1 cellular context compared by ENCODE assay signal in genomic region chr7:47088329-47089067, GRCh38.
TF ChIP-seq lines count a peak whose summit lies in the region.

No MANE protein-coding gene starts in this region.

TF ChIP-seq in HepG2, 621 proteins besides CTCF, POLR2A, EP300 and RAD21 (continued from another document):
- TF ChIP-seq ZNF687 (CRISPR knock-in tag; IDR thresholded peaks at IDR 0.05) (0 out of 2 replicates have a peak, but pooled peaks have one; percentile 15), SP5 (CRISPR knock-in tag; IDR thresholded peaks at IDR 0.05; ENCODE audit: borderline replicate concordance, low read depth) (no peak), ZNF460 (CRISPR knock-in tag; IDR thresholded peaks at IDR 0.05; ENCODE audit: borderline replicate concordance) (no peak), ZBTB7B (CRISPR knock-in tag; IDR thresholded peaks at IDR 0.05) (0 out of 2 replicates have a peak, but pooled peaks have one; percentile 40), JDP2 (CRISPR knock-in tag; IDR thresholded peaks at IDR 0.05; ENCODE audit: borderline replicate concordance) (no peak), FOSL1 (CRISPR knock-in tag; IDR thresholded peaks at IDR 0.05; ENCODE audit: borderline replicate concordance) (no peak), SMC3 (IDR thresholded peaks at IDR 0.05; ENCODE audit: low read length) (peak; percentile 66; the same call in 1 of the 2 replicates), ASH2L (IDR thresholded peaks at IDR 0.05; ENCODE audit: insufficient read length, low read depth, low read length) (no peak), ZFP36L2 (CRISPR knock-in tag; IDR thresholded peaks at IDR 0.05) (no peak), KDM2A (CRISPR knock-in tag; IDR thresholded peaks at IDR 0.05; ENCODE audit: borderline replicate concordance, low read depth) (peak; percentile 46; the same call in 1 of the 2 replicates), ZBTB33 (CRISPR knock-in tag; IDR thresholded peaks at IDR 0.05) (peak; percentile 82; the same call in 1 of the 2 replicates)
